Comparison of ENCODE assay signal across 14 cellular contexts in genomic region chrX:49003696-49004095, GRCh38. TPM values are rescaled to one million over a fixed set of nuclear protein-coding genes. Genes with fewer than 3 reads are reported as not detected.
DNase-seq lines count a peak whose midpoint lies in the region; ATAC-seq and TF ChIP-seq lines count a peak whose summit lies in the region.
"Had no signal": no experiment of that assay in that cellular context is flagged by ENCODE, and none has a peak within 500 bp of the region (broad histone marks: within the 10 kb centered on the region; RNA-seq: fewer than 3 reads in every experiment).

No MANE protein-coding gene starts in this region.

- peaks cover 21% of the 10 kb centered on the region for H3K4me1 Mint-ChIP-seq in CD8-positive, alpha-beta T cell (ENCODE audit: low read depth)
- H3K4me1 Mint-ChIP-seq in T-helper 17 cell, result peaks cover 12% of the 10 kb centered on the region

- H3K4me3 Mint-ChIP-seq in CD8-positive, alpha-beta T cell, result peak overlapping the region; percentile 22
- H3K4me3 Mint-ChIP-seq in T-helper 17 cell, result peak overlapping the region; percentile 41

- no peak for ATAC-seq in CD8-positive, alpha-beta T cell
- ATAC-seq in T-helper 17 cell, result no peak

- H3K36me3 ChIP-seq in CD8-positive, alpha-beta T cell (ENCODE audit: insufficient read depth, low read length), result no peaks in the 10 kb centered on the region
- peaks cover 5% of the 10 kb centered on the region for H3K36me3 ChIP-seq in H7 (replicated peaks; ENCODE audit: control insufficient read depth, insufficient read depth, low read length)
- H3K36me3 ChIP-seq: sigmoid colon had no signal

- H3K27me3 ChIP-seq in CD8-positive, alpha-beta T cell (ENCODE audit: insufficient read depth, low read length), result no peaks in the 10 kb centered on the region
- no peaks in the 10 kb centered on the region for H3K27me3 ChIP-seq in H7 (ENCODE audit: control insufficient read depth, insufficient read depth, low read length)
- H3K27me3 ChIP-seq: esophagus squamous epithelium, sigmoid colon had no signal

- no peak for TF ChIP-seq CTCF in CD8-positive, alpha-beta T cell (IDR thresholded peaks at IDR 0.05)

- no peaks in the 10 kb centered on the region for H3K9me3 ChIP-seq in CD8-positive, alpha-beta T cell (ENCODE audit: low read length)
- no peaks in the 10 kb centered on the region for H3K9me3 ChIP-seq in T-helper 17 cell (ENCODE audit: control insufficient read depth, low read length, poor library complexity, severe bottlenecking)
- H3K9me3 ChIP-seq: esophagus squamous epithelium, left ventricle myocardium inferior, sigmoid colon had no signal

- no peak overlapping the region for H3K4me3 ChIP-seq in CD8-positive, alpha-beta T cell (ENCODE audit: low read depth, low read length)
- no peak overlapping the region for H3K4me3 ChIP-seq in H7 (ENCODE audit: insufficient read depth, low read depth, low read length)
- H3K4me3 ChIP-seq: esophagus squamous epithelium, left ventricle myocardium inferior, sigmoid colon had no signal

- peak overlapping the region; percentile 70 for H3K27ac Mint-ChIP-seq in CD8-positive, alpha-beta T cell
- H3K27ac Mint-ChIP-seq in T-helper 17 cell, result no peak overlapping the region

- no peak overlapping the region for H3K27ac ChIP-seq in CD8-positive, alpha-beta T cell (ENCODE audit: low read depth, low read length)
- H3K27ac ChIP-seq: left ventricle myocardium inferior had no signal

- no peaks in the 10 kb centered on the region for H3K9me3 Mint-ChIP-seq in CD8-positive, alpha-beta T cell

- H3K36me3 Mint-ChIP-seq in CD8-positive, alpha-beta T cell, result peaks cover 15% of the 10 kb centered on the region
- peaks cover under 1% of the 10 kb centered on the region for H3K36me3 Mint-ChIP-seq in T-helper 17 cell (ENCODE audit: low read depth)

- CTCF ChIA-PET in CD8-positive, alpha-beta T cell (lab: Charles Lee), result no interaction called here

- H3K4me1 ChIP-seq in CD8-positive, alpha-beta T cell (ENCODE audit: insufficient read depth, low read length), result peaks cover 10% of the 10 kb centered on the region

- H3K27me3 Mint-ChIP-seq in CD8-positive, alpha-beta T cell (ENCODE audit: low read depth), result no peaks in the 10 kb centered on the region
- no peaks in the 10 kb centered on the region for H3K27me3 Mint-ChIP-seq in T-helper 17 cell

- in situ Hi-C loops in KBM-7 (cut with MboI; ENCODE audit: low pct_unique_long_range_greater_than_20kb, low sequenced_read_pairs), result no loop called here

- POLR2A ChIA-PET in CD8-positive, alpha-beta T cell (lab: Charles Lee), result no interaction called here

- intact Hi-C loops in CD8-positive, alpha-beta T cell (cut with DNase I, micrococcal nuclease), result loop anchor here in 1 of 2 experiments (2.0 to 5.0 kb wide), 4 partner anchors 71 to 1771 kb away; partner anchors contain the start of genes PRAF2 and USP11

- DNase-seq in CD8-positive, alpha-beta T cell, result no peak
- DNase-seq in H7 (peak; percentile 65), T-helper 17 cell (no peak), iris pigment epithelial cell (ENCODE audit: low read depth) (peak; percentile 11), NCI-H1417 (lab: John Stamatoyannopoulos, UW) (no peak), KBM-7 (no peak), NK-92 (lab: John Stamatoyannopoulos, UW; ENCODE audit: unreplicated experiment) (no peak)
- DNase-seq: COR-L47, esophagus squamous epithelium, left ventricle myocardium inferior, MV-4-11, NCI-H446, sigmoid colon, T1000 had no signal

RNA-seq across cellular contexts. Expression of gene GRIPAP1, which starts 1.6 kb away (rescaled TPM):
- total RNA-seq in CD8-positive, alpha-beta T cell, result 100 to 1,000 TPM; 102 to 114 TPM
- total RNA-seq in H7 (2014; rRNA removed; shearing (Covaris generic)), result 19.9 and 23.7 TPM in 2 replicates
- total RNA-seq in T-helper 17 cell, result 100 to 1,000 TPM; 107 to 123 TPM

RNA-seq across cellular contexts. Expression of gene KCND1, which starts 32.1 kb away (rescaled TPM):
- 1 to 10 TPM; 1.2 to 3.0 TPM for total RNA-seq in CD8-positive, alpha-beta T cell
- 0.76 and 1.00 TPM in 2 replicates for total RNA-seq in H7 (2014; rRNA removed; shearing (Covaris generic))
- total RNA-seq in T-helper 17 cell, result 1 to 10 TPM; 2.2 to 3.2 TPM

RNA-seq across cellular contexts. Expression of gene TFE3, which starts 39.5 kb away (rescaled TPM):
- total RNA-seq in CD8-positive, alpha-beta T cell, result 10 to 100 TPM; 35.7 to 39.7 TPM
- 41.6 and 45.9 TPM in 2 replicates for total RNA-seq in H7 (2014; rRNA removed; shearing (Covaris generic))
- 10 to 100 TPM; 38.9 to 46.4 TPM for total RNA-seq in T-helper 17 cell

RNA-seq across cellular contexts. Expression of gene OTUD5, which starts 46.3 kb away (rescaled TPM):
- total RNA-seq in CD8-positive, alpha-beta T cell, result 100 to 1,000 TPM; 109 to 113 TPM
- 32.6 and 35.1 TPM in 2 replicates for total RNA-seq in H7 (2014; rRNA removed; shearing (Covaris generic))
- 10 to 100 TPM; 91.0 to 91.6 TPM for total RNA-seq in T-helper 17 cell

RNA-seq across cellular contexts. Expression of gene CCDC120, which starts 55.1 kb away (rescaled TPM):
- total RNA-seq in CD8-positive, alpha-beta T cell, result 10 to 100 TPM; 13.0 to 18.0 TPM
- total RNA-seq in H7 (2014; rRNA removed; shearing (Covaris generic)), result 4.7 and 5.8 TPM in 2 replicates
- 10 to 100 TPM; 10.8 to 11.8 TPM for total RNA-seq in T-helper 17 cell

Comparison
In these comparisons a context has a peak if more than half of its experiments do, and no peak if none do; other contexts are left out.
1. DNase-seq: peak in H7 (single experiment) and iris pigment epithelial cell (single experiment); none in CD8-positive, alpha-beta T cell (0 of 7), T-helper 17 cell (0 of 3), NCI-H1417 (0 of 3), KBM-7 (single experiment) and NK-92 (single experiment).